In genomic region chr1:154749078-154749760, GRCh38 we compare ENCODE assay signal across 8 cellular contexts.
DNase-seq lines count a peak whose midpoint lies in the region; ATAC-seq and TF ChIP-seq lines count a peak whose summit lies in the region.

No MANE protein-coding gene starts in this region.

- H2AFZ ChIP-seq in HCT116 (ENCODE audit: low read depth, low read length, poor library complexity, severe bottlenecking): peak overlapping the region; percentile 64

- no peaks in the 10 kb centered on the region for H3K36me3 ChIP-seq in HCT116 (ENCODE audit: control insufficient read depth in 1 of 2, insufficient read depth in 2 of 2, low read length in 2 of 2)

- BruUV-seq in HCT116 (replicated peaks; lab: Mats Ljungman, UMichigan): no TSS peak

- H3K27ac Mint-ChIP-seq in CD14-positive monocyte (peak overlapping the region in 3 of 7 donors; percentile 26 to 52 (median 40)), WTC11 (peak overlapping the region; percentile 55; the same call in 1 of the 2 replicates)

- peak; percentile 84 for TF ChIP-seq RAD21 in HCT116 (IDR thresholded peaks at IDR 0.05; ENCODE audit: low read depth)

- H3K4me1 Mint-ChIP-seq in CD14-positive monocyte: peaks cover 46% of the 10 kb centered on the region
- peaks cover 48% of the 10 kb centered on the region for H3K4me1 Mint-ChIP-seq in WTC11

- peaks cover 0 to 2% (median 0%) of the 10 kb centered on the region in 7 donors for H3K9me3 Mint-ChIP-seq in CD14-positive monocyte
- no peaks in the 10 kb centered on the region for H3K9me3 Mint-ChIP-seq in WTC11

- H3K36me3 Mint-ChIP-seq in CD14-positive monocyte (peaks cover 0 to 3% of the 10 kb centered on the region in 2 donors), WTC11 (no peaks in the 10 kb centered on the region)

- TF ChIP-seq POLR2A in HCT116 (IDR thresholded peaks at IDR 0.05; ENCODE audit: borderline replicate concordance, extremely low read depth, insufficient read depth, insufficient read length): no peak

- H3K9ac ChIP-seq in HCT116 (ENCODE audit: low read length): no peak overlapping the region

- H3K4me3 ChIP-seq in HCT116 (replicated peaks in 1 of 2; ENCODE audit: low read depth in 1 of 2, low read length in 2 of 2): no peak overlapping the region

- H3K4me2 ChIP-seq in HCT116 (ENCODE audit: low read length): peak overlapping the region; percentile 26; the same call in 1 of the 2 replicates

- peak overlapping the region in 1 of 2 donors; percentile 16 for H3K4me3 Mint-ChIP-seq in CD14-positive monocyte
- no peak overlapping the region for H3K4me3 Mint-ChIP-seq in WTC11

- intact Hi-C loops in CD14-positive monocyte (cut with micrococcal nuclease): no loop called here
- intact Hi-C loops in HCT116 (cut with micrococcal nuclease): loop anchor here (1.0 to 5.0 kb wide), 3 partner anchors 80 to 267 kb away; partner anchors contain the start of gene UBE2Q1

- H3K27me3 Mint-ChIP-seq in CD14-positive monocyte (ENCODE audit: low read depth in 3 of 3) (peaks cover 3 to 7% (median 6%) of the 10 kb centered on the region in 3 donors), WTC11 (ENCODE audit: low read depth) (no peaks in the 10 kb centered on the region; the same call in 1 of the 2 replicates)

- DNase-seq in CD14-positive monocyte (ENCODE audit: low spot score) (no peak), HCT116 (ENCODE audit: low read depth, low spot score) (peak; percentile 59), WTC11 (ENCODE audit: low spot score) (no peak), kidney glomerular epithelial cell (lab: John Stamatoyannopoulos, UW) (peak; percentile 2), ureter (ENCODE audit: low spot score) (no peak)

- no peak overlapping the region for H3K27ac ChIP-seq in HCT116 (ENCODE audit: low read depth, low read length)

- TF ChIP-seq CTCF in CD14-positive monocyte (IDR thresholded peaks at IDR 0.05) (peak; percentile 18), HCT116 (IDR thresholded peaks at IDR 0.05 in 2 of 3, conservative IDR thresholded peaks at IDR 0.05 in 1 of 3; ENCODE audit: borderline replicate concordance in 1 of 3, insufficient read depth in 1 of 3, low read depth in 2 of 3, low read length in 2 of 3) (peak; percentile 74 to 85 (median 84)), WTC11 (IDR thresholded peaks at IDR 0.05) (no peak)

- H3K27me3 ChIP-seq in HCT116 (ENCODE audit: insufficient read depth, low read length): peaks cover 5% of the 10 kb centered on the region; the same call in 1 of the 2 replicates

- peak; percentile 99 for ATAC-seq in HCT116
- no peak for ATAC-seq in WTC11
- ATAC-seq in HG02763 (IDR thresholded peaks at IDR 0.05; ENCODE audit: unreplicated experiment): no peak
- ATAC-seq in HG03095 (IDR thresholded peaks at IDR 0.05; ENCODE audit: unreplicated experiment): no peak
- no peak for ATAC-seq in HG02623 (IDR thresholded peaks at IDR 0.05; ENCODE audit: unreplicated experiment)

- CTCF ChIA-PET in HCT116 (lab: Charles Lee): interaction anchor here (0.9 to 1.5 kb wide), 5 partner anchors 12 to 190 kb away, joined by 3 to 4 read pairs (median 3); no protein-coding TSS in a partner anchor
- CTCF ChIA-PET in WTC11 (lab: Charles Lee): interaction anchor here (1.7 to 2.6 kb wide), 2 partner anchors 12 to 70 kb away, joined by 6 to 14 read pairs; no protein-coding TSS in a partner anchor

- no peaks in the 10 kb centered on the region for H3K79me2 ChIP-seq in HCT116 (ENCODE audit: insufficient read depth, low read length)

- H4K20me1 ChIP-seq in HCT116 (ENCODE audit: insufficient read depth): no peaks in the 10 kb centered on the region

- RAD21 ChIA-PET in HCT116 (lab: Charles Lee; ENCODE audit: low non-redundant PET in 1 of 2, low total read pairs in 2 of 2, uncharacterized antibody in 2 of 2, unreplicated experiment in 2 of 2): no interaction called here

- POLR2A ChIA-PET in HCT116 (lab: Charles Lee): no interaction called here
- POLR2A ChIA-PET in WTC11 (lab: Charles Lee): no interaction called here

- no peaks in the 10 kb centered on the region for H3K9me3 ChIP-seq in HCT116 (ENCODE audit: control insufficient read depth in 1 of 2, insufficient read depth in 1 of 2, low read depth in 1 of 2, low read length in 2 of 2)

- H3K4me1 ChIP-seq in HCT116 (ENCODE audit: control insufficient read depth in 1 of 2, insufficient read depth in 2 of 2, low read length in 2 of 2): peaks cover 0 to 8% of the 10 kb centered on the region in 2 experiments; a peak in 1 of 4 replicates

- no peaks in the 10 kb centered on the region for H3K9me2 ChIP-seq in HCT116 (ENCODE audit: insufficient read depth)

TF ChIP-seq in HCT116, 20 proteins besides CTCF, POLR2A, EP300 and RAD21:
- TF ChIP-seq ELF1 (IDR thresholded peaks at IDR 0.05; ENCODE audit: borderline replicate concordance, low read depth) (no peak), CEBPB (IDR thresholded peaks at IDR 0.05; ENCODE audit: low read depth) (no peak), ZNF274 (IDR thresholded peaks at IDR 0.05; ENCODE audit: low read depth, low read length) (no peak), SP1 (IDR thresholded peaks at IDR 0.05; ENCODE audit: low read depth) (no peak), POLR2AphosphoS5 (IDR thresholded peaks at IDR 0.05; ENCODE audit: low read depth, low read length) (no peak)
- TF ChIP-seq, protein P1, sequence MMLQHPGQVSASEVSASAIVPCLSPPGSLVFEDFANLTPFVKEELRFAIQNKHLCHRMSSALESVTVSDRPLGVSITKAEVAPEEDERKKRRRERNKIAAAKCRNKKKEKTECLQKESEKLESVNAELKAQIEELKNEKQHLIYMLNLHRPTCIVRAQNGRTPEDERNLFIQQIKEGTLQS (IDR thresholded peaks at IDR 0.05): no peak
TF ChIP-seq in HCT116: peak in this region for 0.

TF ChIP-seq in WTC11, 78 proteins besides CTCF, POLR2A, EP300 and RAD21:
- TF ChIP-seq, protein P2, sequence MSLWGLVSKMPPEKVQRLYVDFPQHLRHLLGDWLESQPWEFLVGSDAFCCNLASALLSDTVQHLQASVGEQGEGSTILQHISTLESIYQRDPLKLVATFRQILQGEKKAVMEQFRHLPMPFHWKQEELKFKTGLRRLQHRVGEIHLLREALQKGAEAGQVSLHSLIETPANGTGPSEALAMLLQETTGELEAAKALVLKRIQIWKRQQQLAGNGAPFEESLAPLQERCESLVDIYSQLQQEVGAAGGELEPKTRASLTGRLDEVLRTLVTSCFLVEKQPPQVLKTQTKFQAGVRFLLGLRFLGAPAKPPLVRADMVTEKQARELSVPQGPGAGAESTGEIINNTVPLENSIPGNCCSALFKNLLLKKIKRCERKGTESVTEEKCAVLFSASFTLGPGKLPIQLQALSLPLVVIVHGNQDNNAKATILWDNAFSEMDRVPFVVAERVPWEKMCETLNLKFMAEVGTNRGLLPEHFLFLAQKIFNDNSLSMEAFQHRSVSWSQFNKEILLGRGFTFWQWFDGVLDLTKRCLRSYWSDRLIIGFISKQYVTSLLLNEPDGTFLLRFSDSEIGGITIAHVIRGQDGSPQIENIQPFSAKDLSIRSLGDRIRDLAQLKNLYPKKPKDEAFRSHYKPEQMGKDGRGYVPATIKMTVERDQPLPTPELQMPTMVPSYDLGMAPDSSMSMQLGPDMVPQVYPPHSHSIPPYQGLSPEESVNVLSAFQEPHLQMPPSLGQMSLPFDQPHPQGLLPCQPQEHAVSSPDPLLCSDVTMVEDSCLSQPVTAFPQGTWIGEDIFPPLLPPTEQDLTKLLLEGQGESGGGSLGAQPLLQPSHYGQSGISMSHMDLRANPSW (CRISPR knock-in tag; conservative IDR thresholded peaks at IDR 0.05; ENCODE audit: low read depth): no peak
- peak; percentile 63; the same call in 1 of the 2 replicates for TF ChIP-seq GTF2I (CRISPR knock-in tag; conservative IDR thresholded peaks at IDR 0.05)
- TF ChIP-seq, protein P3, sequence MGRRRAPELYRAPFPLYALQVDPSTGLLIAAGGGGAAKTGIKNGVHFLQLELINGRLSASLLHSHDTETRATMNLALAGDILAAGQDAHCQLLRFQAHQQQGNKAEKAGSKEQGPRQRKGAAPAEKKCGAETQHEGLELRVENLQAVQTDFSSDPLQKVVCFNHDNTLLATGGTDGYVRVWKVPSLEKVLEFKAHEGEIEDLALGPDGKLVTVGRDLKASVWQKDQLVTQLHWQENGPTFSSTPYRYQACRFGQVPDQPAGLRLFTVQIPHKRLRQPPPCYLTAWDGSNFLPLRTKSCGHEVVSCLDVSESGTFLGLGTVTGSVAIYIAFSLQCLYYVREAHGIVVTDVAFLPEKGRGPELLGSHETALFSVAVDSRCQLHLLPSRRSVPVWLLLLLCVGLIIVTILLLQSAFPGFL (CRISPR knock-in tag; IDR thresholded peaks at IDR 0.05; ENCODE audit: borderline replicate concordance): no peak
- TF ChIP-seq MLX (CRISPR knock-in tag; IDR thresholded peaks at IDR 0.05): no peak

Comparison
In these comparisons a context has a peak if more than half of its experiments do, and no peak if none do; other contexts are left out.
1. DNase-seq: peak in HCT116 (single experiment) and kidney glomerular epithelial cell (single experiment); none in CD14-positive monocyte (single experiment), WTC11 (single experiment) and ureter (single experiment).